ENCODE assay signal across 23 cellular contexts in the genomic region with DNA sequence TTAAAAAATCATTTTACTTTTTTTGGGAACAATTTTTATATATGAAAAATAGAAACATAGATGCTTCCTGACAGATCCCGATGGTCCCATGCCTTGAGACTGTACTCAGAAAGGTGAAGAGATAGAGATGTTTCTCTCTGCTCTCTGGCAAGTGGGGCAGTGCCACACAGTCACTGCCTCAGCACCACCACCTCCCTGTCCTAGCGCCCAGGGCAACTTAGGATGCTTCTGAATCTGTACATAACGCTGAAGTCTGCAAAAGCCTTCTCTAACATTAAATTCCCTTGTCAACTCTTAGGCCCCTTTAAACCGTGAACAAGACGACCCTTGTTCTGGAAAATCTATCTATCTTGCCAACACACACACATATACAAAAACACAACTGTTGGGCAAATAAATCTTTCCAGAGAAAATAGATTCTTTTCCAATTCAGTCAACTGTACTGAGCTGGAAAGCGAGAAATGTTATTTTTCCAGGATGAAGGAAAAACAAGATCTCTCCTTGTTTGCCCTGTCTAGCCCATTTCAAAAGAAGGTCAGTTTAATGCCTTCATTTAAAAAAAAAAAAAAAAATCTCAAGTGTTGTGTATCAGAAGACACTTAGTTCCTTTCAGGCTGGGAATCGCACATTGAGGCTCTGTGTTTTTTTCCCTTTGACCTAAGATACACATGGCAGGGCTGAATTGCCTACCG.
DNase-seq lines count a peak whose midpoint lies in the region; ATAC-seq and TF ChIP-seq lines count a peak whose summit lies in the region.
"Had no signal": no experiment of that assay in that cellular context is flagged by ENCODE, and none has a peak within 500 bp of the region (broad histone marks: within the 10 kb centered on the region; RNA-seq: fewer than 3 reads in every experiment).

No MANE protein-coding gene starts in this region.

- H3K36me3 Mint-ChIP-seq in activated T-cell treated with anti-CD3 and anti-CD28 coated beads, Interleukin-2, amount 50 U/mL, for 72 hours (ENCODE audit: insufficient read depth in 2 of 2), result peaks cover 0 to 4% of the 10 kb centered on the region in 2 donors
- H3K36me3 Mint-ChIP-seq: CD8-positive, alpha-beta T cell had no signal

- TF ChIP-seq CTCF in dorsolateral prefrontal cortex (IDR thresholded peaks at IDR 0.05 in 54 of 56, conservative IDR thresholded peaks at IDR 0.05 in 2 of 56; ENCODE audit: low read depth in 1 of 56, partially characterized antibody in 56 of 56), result no peak

- H3K9me3 Mint-ChIP-seq in activated T-cell treated with anti-CD3 and anti-CD28 coated beads, Interleukin-2, amount 50 U/mL, for 72 hours, result peaks cover 2 to 10% of the 10 kb centered on the region in 2 donors

- H3K4me3 Mint-ChIP-seq in activated T-cell treated with anti-CD3 and anti-CD28 coated beads, Interleukin-2, amount 50 U/mL, for 72 hours, result no peak overlapping the region
- H3K4me3 Mint-ChIP-seq: CD8-positive, alpha-beta T cell had no signal

- peak; percentile 23 for DNase-seq in RPMI7951 (ENCODE audit: low read depth)
- DNase-seq in dorsolateral prefrontal cortex, result no peak
- DNase-seq in medulla oblongata (ENCODE audit: extremely low spot score), result peak; percentile 49
- DNase-seq in substantia nigra (lab: John Stamatoyannopoulos, UW), result peak in 6 of 49 donors; percentile 8 to 20 (median 12)
- DNase-seq in SIG-M5 treated with dmso at 0.1 percent for 504 hours (lab: John Stamatoyannopoulos, UW; ENCODE audit: unreplicated experiment), result no peak
- DNase-seq in activated T-cell treated with anti-CD3 and anti-CD28 coated beads, Interleukin-2, amount 50 U/mL, for 72 hours, result no peak
- no peak for DNase-seq in HuH-7 (ENCODE audit: low spot score)
- DNase-seq: CD8-positive, alpha-beta T cell; DMS79; IMR-90; NCI-H1092; NCI-H146; NCI-H2081; NCI-H2171 treated with DMSO at 0.1 percent for 48 hours; NCI-H510A; NCI-H748 treated with DMSO at 0.1 percent for 48 hours; Right ventricle myocardium superior had no signal

- no peak for ATAC-seq in activated T-cell treated with anti-CD3 and anti-CD28 coated beads, Interleukin-2, amount 50 U/mL, for 72 hours (replicated peaks in 1 of 2)
- ATAC-seq in GM21367 (IDR thresholded peaks at IDR 0.05; ENCODE audit: unreplicated experiment), result no peak
- ATAC-seq: A549; CD8-positive, alpha-beta T cell; SK-N-SH treated with all-trans-retinoic acid at 6 μM for 48 hours had no signal

- no peaks in the 10 kb centered on the region for H3K27me3 Mint-ChIP-seq in activated T-cell treated with anti-CD3 and anti-CD28 coated beads, Interleukin-2, amount 50 U/mL, for 72 hours (ENCODE audit: low read depth)

- H3K27ac ChIP-seq in dorsolateral prefrontal cortex (peak overlapping the region in 43 of 59 donors; percentile 1 to 77 (median 47)), substantia nigra (ENCODE audit: low read depth, low read length, poor library complexity, severe bottlenecking) (peak overlapping the region; percentile 52)
- H3K27ac ChIP-seq: A549, BLaER1, HL-60 had no signal

- H3K27ac Mint-ChIP-seq in activated T-cell treated with anti-CD3 and anti-CD28 coated beads, Interleukin-2, amount 50 U/mL, for 72 hours, result no peak overlapping the region
- H3K27ac Mint-ChIP-seq: CD8-positive, alpha-beta T cell had no signal

- intact Hi-C loops in dorsolateral prefrontal cortex (cut with DNase I), result no loop called here

- no peaks in the 10 kb centered on the region for H3K4me1 Mint-ChIP-seq in activated T-cell treated with anti-CD3 and anti-CD28 coated beads, Interleukin-2, amount 50 U/mL, for 72 hours (ENCODE audit: low read depth)

- H3K4me3 ChIP-seq in dorsolateral prefrontal cortex, result peak overlapping the region in 2 of 59 donors; percentile 6 to 20
- H3K4me3 ChIP-seq: A549, BLaER1, HAP-1 had no signal

- no peaks in the 10 kb centered on the region for H3K27me3 ChIP-seq in dorsolateral prefrontal cortex
- H3K27me3 ChIP-seq: BLaER1 had no signal

Comparison
In these comparisons a context has a peak if more than half of its experiments do, and no peak if none do; other contexts are left out.
1. DNase-seq: peak in RPMI7951 (single experiment) and medulla oblongata (single experiment); none in dorsolateral prefrontal cortex (0 of 10), SIG-M5 treated with dmso at 0.1 percent for 504 hours (single experiment), activated T-cell treated with anti-CD3 and anti-CD28 coated beads, Interleukin-2, amount 50 U/mL, for 72 hours (0 of 2) and HuH-7 (single experiment).